In the genomic region with DNA sequence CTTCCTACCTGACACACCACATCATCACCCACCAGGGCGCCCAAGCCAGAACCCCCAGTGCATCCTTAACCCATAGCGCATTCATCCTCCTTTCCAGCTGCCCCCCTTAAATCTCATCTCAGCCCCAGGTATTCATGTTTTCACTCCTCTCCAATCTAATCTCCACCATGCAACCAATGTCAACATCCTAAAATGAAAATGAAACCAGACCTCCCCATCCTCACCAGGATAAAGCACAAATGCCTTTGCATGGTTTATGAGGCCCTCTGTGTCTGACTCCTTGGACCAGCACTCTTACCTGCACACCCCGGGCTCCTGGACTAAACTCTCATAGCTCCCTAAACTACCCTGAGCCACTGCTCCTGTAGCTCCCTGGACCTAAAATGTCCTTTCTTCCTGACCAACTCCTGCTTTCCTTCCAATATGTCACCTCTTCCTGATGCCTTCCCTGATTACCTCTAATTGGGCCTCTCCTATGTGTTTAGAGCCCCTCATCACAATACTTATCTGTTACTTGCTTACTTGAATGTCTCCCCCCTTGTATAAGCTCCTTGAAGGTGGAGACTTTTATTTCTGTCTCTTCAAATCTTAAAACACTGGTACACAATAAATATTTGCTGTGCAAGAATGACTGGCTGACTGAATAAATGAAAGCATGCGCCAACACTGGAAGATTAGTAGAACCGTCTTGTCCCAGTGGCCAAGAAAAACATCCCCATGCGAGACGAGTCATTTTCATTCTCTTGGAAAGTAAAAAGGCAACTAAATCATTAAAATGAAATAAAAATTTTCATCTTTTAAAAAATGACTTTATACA, we compare ENCODE assay signal across 16 cellular contexts.
DNase-seq lines count a peak whose midpoint lies in the region; ATAC-seq and TF ChIP-seq lines count a peak whose summit lies in the region.
"Had no signal": no experiment of that assay in that cellular context is flagged by ENCODE, and none has a peak within 500 bp of the region (broad histone marks: within the 10 kb centered on the region; RNA-seq: fewer than 3 reads in every experiment).

No MANE protein-coding gene starts in this region.

- CTCF ChIA-PET in PC-3 (lab: Charles Lee), result no interaction called here

- H3K36me3 ChIP-seq in BLaER1 treated with 17β-estradiol and CSF1 and Interleukin-3, amounts not matched to agents 10 nM and 100 nM, result no peaks in the 10 kb centered on the region
- no peaks in the 10 kb centered on the region for H3K36me3 ChIP-seq in PC-3 (ENCODE audit: low read depth, low read length)
- H3K36me3 ChIP-seq: breast epithelium, heart right ventricle, left lung, neural progenitor cell had no signal

- peaks cover 0 to 11% (median 0%) of the 10 kb centered on the region in 11 experiments; a peak in 2 of 22 replicates for H3K27me3 ChIP-seq in BLaER1 treated with 17β-estradiol and CSF1 and Interleukin-3, amounts not matched to agents 10 nM and 100 nM
- no peaks in the 10 kb centered on the region for H3K27me3 ChIP-seq in PC-3 (ENCODE audit: low read length)
- H3K27me3 ChIP-seq: breast epithelium, heart right ventricle, left lung, neural progenitor cell had no signal

- H3K79me2 ChIP-seq in PC-3 (ENCODE audit: low read length), result no peaks in the 10 kb centered on the region

- no peak overlapping the region for H2AFZ ChIP-seq in PC-3 (ENCODE audit: low read length)
- H2AFZ ChIP-seq: neural progenitor cell had no signal

- H3K27me3 Mint-ChIP-seq in activated T-helper 1 cell treated with anti-CD3 and anti-CD28 coated beads, Interleukin-12 subunit alpha, Interleukin-12 subunit beta, Interleukin-2, Interleukin-4 antibody, amounts not matched to agents 30 ng/mL and 10 ng/mL and 1 ng/mL, durations not matched to agents 14 hours and 24 hours and 36 hours (ENCODE audit: insufficient read depth), result no peaks in the 10 kb centered on the region

- POLR2A ChIA-PET in PC-3 (lab: Charles Lee; ENCODE audit: unreplicated experiment), result no interaction called here

- peak overlapping the region; percentile 16 for H3K4me3 Mint-ChIP-seq in activated T-helper 1 cell treated with anti-CD3 and anti-CD28 coated beads, Interleukin-12 subunit alpha, Interleukin-12 subunit beta, Interleukin-2, Interleukin-4 antibody, amounts not matched to agents 30 ng/mL and 10 ng/mL and 1 ng/mL, durations not matched to agents 14 hours and 24 hours and 36 hours
- H3K4me3 Mint-ChIP-seq: neural progenitor cell had no signal

- peaks cover 0 to 15% (median 0%) of the 10 kb centered on the region in 11 experiments; a peak in 6 of 22 replicates for H4K20me1 ChIP-seq in BLaER1 treated with 17β-estradiol and CSF1 and Interleukin-3, amounts not matched to agents 10 nM and 100 nM
- no peaks in the 10 kb centered on the region for H4K20me1 ChIP-seq in PC-3 (ENCODE audit: low read length)

- no peak for DNase-seq in activated T-helper 1 cell treated with anti-CD3 and anti-CD28 coated beads, Interleukin-12 subunit alpha, Interleukin-12 subunit beta, Interleukin-2, Interleukin-4 antibody, amounts not matched to agents 30 ng/mL and 10 ng/mL and 1 ng/mL, durations not matched to agents 14 hours and 24 hours and 36 hours (ENCODE audit: low spot score)
- DNase-seq in fibroblast of mammary gland (ENCODE audit: low read depth), result peak; percentile 56
- no peak for DNase-seq in PC-3
- DNase-seq in NCI-H2227 (lab: John Stamatoyannopoulos, UW; ENCODE audit: unreplicated experiment), result no peak
- DNase-seq in stimulated activated CD4-positive, alpha-beta T cell treated with anti-CD3 and anti-CD28 coated beads, Interleukin-4, amount 100 ng/mL, for 24 hours, result no peak
- no peak for DNase-seq in posterior vena cava (ENCODE audit: low spot score)
- DNase-seq: heart right ventricle, left lung, NCI-H187, NCI-H774 had no signal

- H3K4me3 ChIP-seq in BLaER1 treated with 17β-estradiol and CSF1 and Interleukin-3, amounts not matched to agents 10 nM and 100 nM, result no peak overlapping the region
- H3K4me3 ChIP-seq in GM12875 (ENCODE audit: low read depth, low read length) (peak overlapping the region; percentile 32), fibroblast of mammary gland (ENCODE audit: control insufficient read depth, low read depth, low read length) (no peak overlapping the region), PC-3 (ENCODE audit: low read length) (no peak overlapping the region)
- H3K4me3 ChIP-seq: breast epithelium, heart right ventricle, left lung, neural progenitor cell had no signal

- H3K9ac ChIP-seq in BLaER1 treated with 17β-estradiol and CSF1 and Interleukin-3, amounts not matched to agents 10 nM and 100 nM, result no peak overlapping the region
- H3K9ac ChIP-seq in PC-3 (ENCODE audit: low read length), result no peak overlapping the region
- H3K9ac ChIP-seq: KMS-11, neural progenitor cell had no signal

- peaks cover 42 to 61% (median 52%) of the 10 kb centered on the region in 10 experiments for H3K4me1 ChIP-seq in BLaER1 treated with 17β-estradiol and CSF1 and Interleukin-3, amounts not matched to agents 10 nM and 100 nM
- no peaks in the 10 kb centered on the region for H3K4me1 ChIP-seq in PC-3 (ENCODE audit: insufficient read depth, low read length)
- H3K4me1 ChIP-seq: breast epithelium, left lung, neural progenitor cell had no signal

- H3K4me2 ChIP-seq in BLaER1 treated with 17β-estradiol and CSF1 and Interleukin-3, amounts not matched to agents 10 nM and 100 nM, result peak overlapping the region in 8 of 11 experiments; percentile 11 to 90 (median 74); a peak in 16 of 22 replicates
- H3K4me2 ChIP-seq in PC-3 (ENCODE audit: low read length), result no peak overlapping the region
- H3K4me2 ChIP-seq: KMS-11, neural progenitor cell had no signal

- H3K9me3 ChIP-seq in BLaER1 treated with 17β-estradiol and CSF1 and Interleukin-3, amounts not matched to agents 10 nM and 100 nM (replicated peaks in 1 of 11), result no peaks in the 10 kb centered on the region; a peak in 1 of 22 replicates
- H3K9me3 ChIP-seq in PC-3 (ENCODE audit: low read length), result no peaks in the 10 kb centered on the region
- H3K9me3 ChIP-seq: breast epithelium, heart right ventricle, left lung had no signal

- TF ChIP-seq CTCF in GM12875 (IDR thresholded peaks at IDR 0.05; ENCODE audit: borderline replicate concordance, insufficient read depth, low read depth, low read length) (no peak), fibroblast of mammary gland (conservative IDR thresholded peaks at IDR 0.05; ENCODE audit: control insufficient read depth, insufficient read depth, low read depth, low read length) (no peak), PC-3 (conservative IDR thresholded peaks at IDR 0.05; ENCODE audit: low read depth, low read length) (no peak)

- H3K27ac Mint-ChIP-seq in activated T-helper 1 cell treated with anti-CD3 and anti-CD28 coated beads, Interleukin-12 subunit alpha, Interleukin-12 subunit beta, Interleukin-2, Interleukin-4 antibody, amounts not matched to agents 30 ng/mL and 10 ng/mL and 1 ng/mL, durations not matched to agents 14 hours and 24 hours and 36 hours, result peak overlapping the region; percentile 60
- H3K27ac Mint-ChIP-seq: neural progenitor cell had no signal

- no peaks in the 10 kb centered on the region for H3K9me2 ChIP-seq in PC-3 (replicated peaks; ENCODE audit: low read length)

- no peaks in the 10 kb centered on the region for H3K9me3 Mint-ChIP-seq in activated T-helper 1 cell treated with anti-CD3 and anti-CD28 coated beads, Interleukin-12 subunit alpha, Interleukin-12 subunit beta, Interleukin-2, Interleukin-4 antibody, amounts not matched to agents 30 ng/mL and 10 ng/mL and 1 ng/mL, durations not matched to agents 14 hours and 24 hours and 36 hours
- H3K9me3 Mint-ChIP-seq: neural progenitor cell had no signal

- H3K27ac ChIP-seq in BLaER1 treated with 17β-estradiol and CSF1 and Interleukin-3, amounts not matched to agents 10 nM and 100 nM, result no peak overlapping the region
- no peak overlapping the region for H3K27ac ChIP-seq in PC-3 (ENCODE audit: low read length)
- H3K27ac ChIP-seq: breast epithelium, heart right ventricle, KMS-11, left lung, neural progenitor cell had no signal

- no peak; the same call in 1 of the 2 replicates for ATAC-seq in PC-3
- ATAC-seq: heart right ventricle, left lung, Right ventricle myocardium inferior had no signal

- peaks cover 9% of the 10 kb centered on the region for H3K36me3 Mint-ChIP-seq in activated T-helper 1 cell treated with anti-CD3 and anti-CD28 coated beads, Interleukin-12 subunit alpha, Interleukin-12 subunit beta, Interleukin-2, Interleukin-4 antibody, amounts not matched to agents 30 ng/mL and 10 ng/mL and 1 ng/mL, durations not matched to agents 14 hours and 24 hours and 36 hours (ENCODE audit: low read depth)

- intact Hi-C loops in activated T-helper 1 cell treated with anti-CD3 and anti-CD28 coated beads, Interleukin-12 subunit alpha, Interleukin-12 subunit beta, Interleukin-2, Interleukin-4 antibody, amounts not matched to agents 30 ng/mL and 10 ng/mL and 1 ng/mL, durations not matched to agents 14 hours and 24 hours and 36 hours (cut with micrococcal nuclease), result loop anchor here (1.0 to 5.0 kb wide), 4 partner anchors 19 to 441 kb away; a partner anchor contains a TSS
- intact Hi-C loops in PC-3 (cut with micrococcal nuclease), result no loop called here
- intact Hi-C loops in posterior vena cava (cut with DNase I), result no loop called here

- BruUV-seq in PC-3 (replicated peaks; lab: Mats Ljungman, UMichigan), result no TSS peak

- H3F3A ChIP-seq in PC-3 (ENCODE audit: low read length, unreplicated experiment), result no peaks in the 10 kb centered on the region

- H3K4me1 Mint-ChIP-seq in activated T-helper 1 cell treated with anti-CD3 and anti-CD28 coated beads, Interleukin-12 subunit alpha, Interleukin-12 subunit beta, Interleukin-2, Interleukin-4 antibody, amounts not matched to agents 30 ng/mL and 10 ng/mL and 1 ng/mL, durations not matched to agents 14 hours and 24 hours and 36 hours (ENCODE audit: low read depth), result peaks cover 31% of the 10 kb centered on the region
